ENCODE assay signal across 8 cellular contexts in the genomic region with DNA sequence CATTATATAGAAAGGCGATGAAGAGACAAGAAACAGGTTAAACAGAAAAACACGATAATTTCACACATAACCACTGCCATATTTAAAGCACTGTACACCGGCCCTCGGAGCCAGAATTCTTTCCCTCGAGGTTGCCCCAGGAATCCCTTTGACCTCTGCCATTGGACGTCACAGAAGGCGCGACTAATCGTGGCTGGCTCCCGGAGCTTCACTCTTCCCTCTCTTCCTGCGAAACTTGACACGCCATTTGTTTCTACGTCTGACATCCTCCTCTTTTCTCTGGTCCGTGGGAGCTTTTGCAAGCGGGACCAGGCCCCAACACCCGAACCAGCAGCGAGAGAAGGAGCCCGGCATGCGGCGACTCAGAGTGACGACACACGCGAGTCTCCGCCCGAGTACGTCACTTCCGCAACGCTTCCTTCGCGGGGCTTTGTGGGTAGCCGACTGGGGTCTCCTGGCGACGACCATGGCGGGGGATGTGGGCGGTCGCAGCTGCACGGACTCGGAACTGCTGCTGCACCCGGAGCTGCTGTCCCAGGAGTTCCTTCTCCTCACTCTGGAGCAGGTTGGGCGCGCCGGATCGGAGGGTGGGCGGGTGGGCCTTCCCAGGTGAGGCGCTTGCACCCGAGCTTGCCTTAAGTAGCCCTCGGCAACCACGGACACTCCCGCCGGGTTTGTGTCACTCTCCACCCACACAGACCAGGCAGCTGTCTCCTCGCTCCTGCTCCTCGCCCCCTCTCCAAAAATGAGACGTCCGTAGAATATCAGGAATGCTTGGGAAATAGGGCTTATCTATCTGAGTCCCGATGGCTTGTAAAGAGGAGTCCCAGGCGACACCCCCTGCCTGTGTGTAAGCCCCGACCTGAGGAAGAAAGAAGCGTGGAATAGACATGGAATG. TPM values are rescaled to one million over a fixed set of nuclear protein-coding genes. Genes with fewer than 3 reads are reported as not detected.
DNase-seq lines count a peak whose midpoint lies in the region; ATAC-seq, FAIRE-seq and TF ChIP-seq lines count a peak whose summit lies in the region.

Gene C2orf49, plus strand, starts transcription at position 419 of the 898 bp plus-strand sequence. Its CDS starts 48 bp downstream, at position 467.

- peak within 1 kb of the TSS; percentile 81 to 85 for H3K9ac ChIP-seq in kidney (ENCODE audit: low read length in 2 of 2)

- peak within 1 kb of the TSS; percentile 97 for H3K27ac ChIP-seq in kidney (ENCODE audit: low read depth in 2 of 2, low read length in 2 of 2)

- H3K9me3 ChIP-seq in kidney (ENCODE audit: control insufficient read depth in 1 of 2, low read length in 2 of 2): no peaks in the 10 kb centered on the region

- H3K4me1 ChIP-seq in kidney (ENCODE audit: control insufficient read depth in 1 of 2, insufficient read depth in 1 of 2, low read depth in 1 of 2, low read length in 2 of 2): peaks cover 9 to 10% of the 10 kb centered on the region in 2 donors

- peak; percentile 74 to 78 for DNase-seq in AML-193 (lab: John Stamatoyannopoulos, UW)
- DNase-seq in NCI-H460 (ENCODE audit: extremely low read depth, low read depth): peak; percentile 76
- DNase-seq in activated CD4-positive, CD25-positive, alpha-beta regulatory T cell treated with anti-CD3 and anti-CD28 coated beads, Interleukin-2, amount 50 U/mL, for 72 hours: peak; percentile 85
- DNase-seq in cerebellum (ENCODE audit: low spot score): peak; percentile 86
- DNase-seq in kidney: peak; percentile 96
- peak; percentile 93 for DNase-seq in stimulated activated CD4-positive, alpha-beta T cell treated with anti-CD3 and anti-CD28 coated beads, Interleukin-15, amount 100 ng/mL, for 24 hours

- peak; percentile 76 for TF ChIP-seq POLR2A in GM19099 (IDR thresholded peaks at IDR 0.05; ENCODE audit: extremely low read depth, insufficient read length, low read depth)

- H3K4me3 ChIP-seq in kidney (ENCODE audit: low read length in 2 of 2): peak within 1 kb of the TSS; percentile 73 to 98

- ATAC-seq in HG03378 (IDR thresholded peaks at IDR 0.05; ENCODE audit: unreplicated experiment): peak; percentile 85

- no peak for FAIRE-seq in kidney (lab: Jason Lieb, UNC)

- TF ChIP-seq CTCF in kidney (IDR thresholded peaks at IDR 0.05; ENCODE audit: borderline replicate concordance, extremely low read depth, insufficient read depth): no peak

- peaks cover 14 to 15% of the 10 kb centered on the region in 2 donors for H3K36me3 ChIP-seq in kidney (ENCODE audit: control insufficient read depth in 1 of 2, insufficient read depth in 2 of 2, low read length in 2 of 2)

- intact Hi-C loops in kidney (cut with DNase I): no loop called here

RNA-seq across cellular contexts. Expression of gene C2orf49, which starts in this region (rescaled TPM):
- total RNA-seq in NCI-H460 (2014; rRNA removed; shearing (Covaris generic)): 24.0 and 26.0 TPM in 2 replicates
- polyA plus RNA-seq in NCI-H460 (2014; cell fraction: nucleus; rRNA removed): 16.9 and 24.7 TPM in 2 replicates
- total RNA-seq in cerebellum (24.3 TPM), kidney (15.0 TPM)
- polyA plus RNA-seq in kidney (ENCODE audit: insufficient read depth, low read depth, low replicate concordance): 6.8 TPM

Comparison
In these comparisons a context has a peak if more than half of its experiments do, and no peak if none do; other contexts are left out.
1. Peak in every context shown above with its lines: DNase-seq, ATAC-seq, H3K4me3 ChIP-seq and H3K27ac ChIP-seq.